Comparison of ENCODE assay signal across 12 cellular contexts in the genomic region with DNA sequence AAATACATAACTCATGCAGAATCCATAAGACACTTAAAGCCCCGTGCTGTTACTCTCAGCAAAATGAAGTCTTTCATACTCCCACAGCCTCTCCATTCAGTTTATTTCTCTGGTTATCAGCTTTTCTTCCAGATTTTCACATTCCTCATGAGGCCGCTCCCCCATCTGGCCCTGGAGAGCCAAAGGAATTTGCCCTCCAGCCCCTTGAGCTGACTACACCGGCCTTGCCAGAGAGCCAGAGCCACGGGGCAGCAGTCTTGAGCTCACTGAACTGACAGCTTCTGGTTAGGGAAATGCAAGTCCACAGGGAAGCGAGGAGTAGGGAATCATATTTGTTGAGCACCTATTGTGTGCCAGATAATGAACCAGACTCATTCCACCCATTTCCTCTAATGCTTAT.
A peak's percentile ranks its signal among the peaks of the same experiment; 100 is the strongest.
DNase-seq lines count a peak whose midpoint lies in the region; ATAC-seq and TF ChIP-seq lines count a peak whose summit lies in the region.
"Had no signal": no experiment of that assay in that cellular context is flagged by ENCODE, and none has a peak within 500 bp of the region (broad histone marks: within the 10 kb centered on the region; RNA-seq: fewer than 3 reads in every experiment).

No MANE protein-coding gene starts in this region.

- no peaks in the 10 kb centered on the region for H3K9me3 ChIP-seq in left ventricle myocardium inferior (replicated peaks)

- TF ChIP-seq CTCF in left ventricle myocardium inferior (IDR thresholded peaks at IDR 0.05; ENCODE audit: borderline replicate concordance), result no peak

- H3K4me3 ChIP-seq in left ventricle myocardium inferior, result no peak overlapping the region

- H3K27me3 ChIP-seq in left ventricle myocardium inferior (ENCODE audit: low read depth), result peaks cover 48% of the 10 kb centered on the region

- H3K27ac ChIP-seq in left ventricle myocardium inferior (replicated peaks), result peak overlapping the region; percentile 11

- DNase-seq in left ventricle myocardium inferior (no peak), left ventricle myocardium superior (no peak), cerebellar cortex (ENCODE audit: low spot score) (peak; percentile 52), kidney glomerular epithelial cell (lab: John Stamatoyannopoulos, UW) (peak; percentile 31), DMS79 (lab: John Stamatoyannopoulos, UW) (no peak), NCI-H1092 treated with DMSO at 0.1 percent for 48 hours (lab: John Stamatoyannopoulos, UW) (no peak), OCI-M2 (lab: John Stamatoyannopoulos, UW; ENCODE audit: unreplicated experiment) (no peak)
- DNase-seq: activated CD4-positive, alpha-beta T cell treated with anti-CD3 and anti-CD28 coated beads for 1 hour; NCI-H1105; stimulated activated CD4-positive, alpha-beta T cell treated with anti-CD3 and anti-CD28 coated beads, Interleukin-4, amount 100 ng/mL, for 4 hours had no signal

- intact Hi-C loops in left ventricle myocardium inferior (cut with micrococcal nuclease) (no loop called here), left ventricle myocardium superior (cut with micrococcal nuclease) (loop anchor here (10.0 kb wide), 1 partner anchor 909 kb away; a partner anchor contains a TSS)

- no peaks in the 10 kb centered on the region for H3K36me3 ChIP-seq in left ventricle myocardium inferior

- H3K4me1 ChIP-seq in left ventricle myocardium inferior, result peaks cover 8% of the 10 kb centered on the region

- ATAC-seq in left ventricle myocardium superior, result no peak
- ATAC-seq in GM18520 (IDR thresholded peaks at IDR 0.05; ENCODE audit: unreplicated experiment), result no peak
- ATAC-seq: esophagus mucosa had no signal

Comparison
In these comparisons a context has a peak if more than half of its experiments do, and no peak if none do; other contexts are left out.
1. DNase-seq: peak in cerebellar cortex (single experiment) and kidney glomerular epithelial cell (single experiment); none in left ventricle myocardium inferior (single experiment), left ventricle myocardium superior (single experiment), DMS79 (single experiment), NCI-H1092 treated with DMSO at 0.1 percent for 48 hours (single experiment) and OCI-M2 (single experiment).